ENCODE assay signal across 10 cellular contexts in the genomic region with DNA sequence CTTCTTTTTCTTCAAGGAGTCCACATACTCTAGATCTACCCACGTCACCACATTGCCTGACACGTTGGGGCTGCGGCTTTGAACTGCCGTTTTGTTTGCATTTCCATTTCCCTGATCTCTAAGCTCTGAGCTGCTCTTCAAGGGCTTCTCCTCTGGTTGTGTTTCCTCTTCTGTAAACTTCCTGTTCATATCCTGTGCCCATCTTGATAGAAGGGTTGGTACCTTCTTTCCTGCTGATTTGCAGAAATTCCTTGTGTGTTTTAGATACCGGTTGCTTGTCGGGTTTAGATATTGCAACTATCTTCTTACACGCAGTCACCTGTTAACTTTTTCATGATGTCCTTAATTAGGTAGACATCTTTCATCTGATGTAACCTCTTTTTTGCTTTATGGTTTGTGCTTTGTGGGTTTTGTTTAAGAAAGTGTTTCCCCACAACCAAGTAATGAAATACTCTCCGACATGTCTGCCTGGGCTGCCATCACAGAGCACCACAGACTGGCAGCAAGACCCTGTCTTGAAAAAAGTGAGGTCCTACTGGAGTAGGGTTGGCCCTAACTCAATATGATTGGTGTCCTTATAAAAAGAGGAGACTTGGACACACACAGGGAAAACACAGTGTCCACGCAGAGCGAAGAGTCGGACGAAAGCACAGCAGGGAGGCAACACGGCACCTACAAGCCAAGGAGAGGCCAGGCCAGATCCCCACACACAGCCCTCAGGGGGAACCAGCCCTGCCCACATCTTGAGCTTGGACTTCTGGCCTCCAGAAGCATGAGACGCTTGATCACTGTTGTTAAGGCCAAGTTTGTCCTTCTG.
A peak's percentile ranks its signal among the peaks of the same experiment; 100 is the strongest.
DNase-seq lines count a peak whose midpoint lies in the region; ATAC-seq and TF ChIP-seq lines count a peak whose summit lies in the region.
"Had no signal": no experiment of that assay in that cellular context is flagged by ENCODE, and none has a peak within 500 bp of the region (broad histone marks: within the 10 kb centered on the region; RNA-seq: fewer than 3 reads in every experiment).

No MANE protein-coding gene starts in this region.

- H3K9me3 ChIP-seq in right atrium auricular region, result peaks cover 0 to 13% of the 10 kb centered on the region in 2 donors
- H3K9me3 ChIP-seq in lower lobe of right lung, result peaks cover 20% of the 10 kb centered on the region
- H3K9me3 ChIP-seq: testis had no signal

- peak; percentile 60 to 72 for ATAC-seq in left cardiac atrium
- peak; percentile 50 to 73 for ATAC-seq in lower lobe of right lung
- ATAC-seq in GM21526 (IDR thresholded peaks at IDR 0.05; ENCODE audit: low FRiP score, unreplicated experiment), result no peak
- no peak for ATAC-seq in HG02798 (IDR thresholded peaks at IDR 0.05; ENCODE audit: poor library complexity, unreplicated experiment)

- H3K4me3 ChIP-seq in right atrium auricular region (no peak overlapping the region), lower lobe of right lung (no peak overlapping the region), dorsolateral prefrontal cortex (no peak overlapping the region)
- H3K4me3 ChIP-seq: testis had no signal

- TF ChIP-seq CTCF in right atrium auricular region (IDR thresholded peaks at IDR 0.05) (no peak), lower lobe of right lung (IDR thresholded peaks at IDR 0.05) (no peak), dorsolateral prefrontal cortex (IDR thresholded peaks at IDR 0.05 in 54 of 56, conservative IDR thresholded peaks at IDR 0.05 in 2 of 56; ENCODE audit: low read depth in 1 of 56, partially characterized antibody in 56 of 56) (no peak)

- H3K27me3 ChIP-seq in right atrium auricular region (no peaks in the 10 kb centered on the region), lower lobe of right lung (ENCODE audit: low read depth) (no peaks in the 10 kb centered on the region), dorsolateral prefrontal cortex (no peaks in the 10 kb centered on the region)
- H3K27me3 ChIP-seq: testis had no signal

- H3K4me1 ChIP-seq in right atrium auricular region (no peaks in the 10 kb centered on the region), lower lobe of right lung (peaks cover 22% of the 10 kb centered on the region)
- H3K4me1 ChIP-seq: testis had no signal

- intact Hi-C loops in left cardiac atrium (cut with DNase I) (no loop called here), lower lobe of right lung (cut with DNase I) (no loop called here), dorsolateral prefrontal cortex (cut with DNase I) (no loop called here)

- DNase-seq in left cardiac atrium (no peak), right atrium auricular region (ENCODE audit: low spot score) (no peak), lower lobe of right lung (no peak), NCI-H1417 (lab: John Stamatoyannopoulos, UW) (no peak), dorsolateral prefrontal cortex (no peak)
- DNase-seq in activated T-cell treated with anti-CD3 and anti-CD28 coated beads, Interleukin-2, amount 50 U/mL, for 48 hours, result peak; percentile 43 to 71
- DNase-seq: occipital lobe, testis had no signal

- H3K36me3 ChIP-seq in right atrium auricular region (no peaks in the 10 kb centered on the region), lower lobe of right lung (no peaks in the 10 kb centered on the region)

- no peak overlapping the region for H3K27ac ChIP-seq in right atrium auricular region
- H3K27ac ChIP-seq in lower lobe of right lung, result peak overlapping the region; percentile 74
- no peak overlapping the region for H3K27ac ChIP-seq in dorsolateral prefrontal cortex
- H3K27ac ChIP-seq: testis had no signal

Comparison
In these comparisons a context has a peak if more than half of its experiments do, and no peak if none do; other contexts are left out.
1. ATAC-seq: peak in left cardiac atrium (2 of 2) and lower lobe of right lung (2 of 2); none in GM21526 (single experiment) and HG02798 (single experiment).
2. DNase-seq: peak in activated T-cell treated with anti-CD3 and anti-CD28 coated beads, Interleukin-2, amount 50 U/mL, for 48 hours (2 of 2); none in left cardiac atrium (single experiment), right atrium auricular region (single experiment), lower lobe of right lung (single experiment), NCI-H1417 (0 of 3) and dorsolateral prefrontal cortex (0 of 10).